ENCODE assay signal across 1 cellular context in the genomic region with DNA sequence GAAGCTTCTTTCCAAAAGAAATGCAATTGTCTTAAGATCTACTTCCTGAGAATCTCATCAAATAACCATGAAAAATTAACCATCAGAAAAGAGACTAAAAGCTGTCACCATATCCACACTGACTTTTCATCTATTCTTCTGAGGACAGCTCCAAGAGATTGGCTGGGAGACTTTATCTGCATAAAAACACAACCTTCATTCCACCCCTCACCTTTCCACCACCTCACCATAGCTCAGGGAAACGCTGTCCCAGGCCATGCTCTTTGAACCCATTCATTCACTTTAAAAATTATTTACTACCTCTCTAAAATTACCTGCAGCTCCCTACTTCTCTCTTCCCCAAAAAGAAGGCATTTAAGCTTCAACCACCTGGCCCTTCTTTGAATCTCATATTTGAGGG.
TF ChIP-seq lines count a peak whose summit lies in the region.

No MANE protein-coding gene starts in this region.

TF ChIP-seq in GM23338, 12 proteins besides CTCF, POLR2A, EP300 and RAD21:
- TF ChIP-seq CREB1 (CRISPR knock-in tag; IDR thresholded peaks at IDR 0.05; ENCODE audit: low read depth) = no peak
- TF ChIP-seq, protein P1, sequence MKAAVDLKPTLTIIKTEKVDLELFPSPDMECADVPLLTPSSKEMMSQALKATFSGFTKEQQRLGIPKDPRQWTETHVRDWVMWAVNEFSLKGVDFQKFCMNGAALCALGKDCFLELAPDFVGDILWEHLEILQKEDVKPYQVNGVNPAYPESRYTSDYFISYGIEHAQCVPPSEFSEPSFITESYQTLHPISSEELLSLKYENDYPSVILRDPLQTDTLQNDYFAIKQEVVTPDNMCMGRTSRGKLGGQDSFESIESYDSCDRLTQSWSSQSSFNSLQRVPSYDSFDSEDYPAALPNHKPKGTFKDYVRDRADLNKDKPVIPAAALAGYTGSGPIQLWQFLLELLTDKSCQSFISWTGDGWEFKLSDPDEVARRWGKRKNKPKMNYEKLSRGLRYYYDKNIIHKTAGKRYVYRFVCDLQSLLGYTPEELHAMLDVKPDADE (IDR thresholded peaks at IDR 0.05) = no peak
- no peak for TF ChIP-seq EZH2 (IDR thresholded peaks at IDR 0.05; ENCODE audit: low read depth, unreplicated experiment)
- TF ChIP-seq, protein P2, sequence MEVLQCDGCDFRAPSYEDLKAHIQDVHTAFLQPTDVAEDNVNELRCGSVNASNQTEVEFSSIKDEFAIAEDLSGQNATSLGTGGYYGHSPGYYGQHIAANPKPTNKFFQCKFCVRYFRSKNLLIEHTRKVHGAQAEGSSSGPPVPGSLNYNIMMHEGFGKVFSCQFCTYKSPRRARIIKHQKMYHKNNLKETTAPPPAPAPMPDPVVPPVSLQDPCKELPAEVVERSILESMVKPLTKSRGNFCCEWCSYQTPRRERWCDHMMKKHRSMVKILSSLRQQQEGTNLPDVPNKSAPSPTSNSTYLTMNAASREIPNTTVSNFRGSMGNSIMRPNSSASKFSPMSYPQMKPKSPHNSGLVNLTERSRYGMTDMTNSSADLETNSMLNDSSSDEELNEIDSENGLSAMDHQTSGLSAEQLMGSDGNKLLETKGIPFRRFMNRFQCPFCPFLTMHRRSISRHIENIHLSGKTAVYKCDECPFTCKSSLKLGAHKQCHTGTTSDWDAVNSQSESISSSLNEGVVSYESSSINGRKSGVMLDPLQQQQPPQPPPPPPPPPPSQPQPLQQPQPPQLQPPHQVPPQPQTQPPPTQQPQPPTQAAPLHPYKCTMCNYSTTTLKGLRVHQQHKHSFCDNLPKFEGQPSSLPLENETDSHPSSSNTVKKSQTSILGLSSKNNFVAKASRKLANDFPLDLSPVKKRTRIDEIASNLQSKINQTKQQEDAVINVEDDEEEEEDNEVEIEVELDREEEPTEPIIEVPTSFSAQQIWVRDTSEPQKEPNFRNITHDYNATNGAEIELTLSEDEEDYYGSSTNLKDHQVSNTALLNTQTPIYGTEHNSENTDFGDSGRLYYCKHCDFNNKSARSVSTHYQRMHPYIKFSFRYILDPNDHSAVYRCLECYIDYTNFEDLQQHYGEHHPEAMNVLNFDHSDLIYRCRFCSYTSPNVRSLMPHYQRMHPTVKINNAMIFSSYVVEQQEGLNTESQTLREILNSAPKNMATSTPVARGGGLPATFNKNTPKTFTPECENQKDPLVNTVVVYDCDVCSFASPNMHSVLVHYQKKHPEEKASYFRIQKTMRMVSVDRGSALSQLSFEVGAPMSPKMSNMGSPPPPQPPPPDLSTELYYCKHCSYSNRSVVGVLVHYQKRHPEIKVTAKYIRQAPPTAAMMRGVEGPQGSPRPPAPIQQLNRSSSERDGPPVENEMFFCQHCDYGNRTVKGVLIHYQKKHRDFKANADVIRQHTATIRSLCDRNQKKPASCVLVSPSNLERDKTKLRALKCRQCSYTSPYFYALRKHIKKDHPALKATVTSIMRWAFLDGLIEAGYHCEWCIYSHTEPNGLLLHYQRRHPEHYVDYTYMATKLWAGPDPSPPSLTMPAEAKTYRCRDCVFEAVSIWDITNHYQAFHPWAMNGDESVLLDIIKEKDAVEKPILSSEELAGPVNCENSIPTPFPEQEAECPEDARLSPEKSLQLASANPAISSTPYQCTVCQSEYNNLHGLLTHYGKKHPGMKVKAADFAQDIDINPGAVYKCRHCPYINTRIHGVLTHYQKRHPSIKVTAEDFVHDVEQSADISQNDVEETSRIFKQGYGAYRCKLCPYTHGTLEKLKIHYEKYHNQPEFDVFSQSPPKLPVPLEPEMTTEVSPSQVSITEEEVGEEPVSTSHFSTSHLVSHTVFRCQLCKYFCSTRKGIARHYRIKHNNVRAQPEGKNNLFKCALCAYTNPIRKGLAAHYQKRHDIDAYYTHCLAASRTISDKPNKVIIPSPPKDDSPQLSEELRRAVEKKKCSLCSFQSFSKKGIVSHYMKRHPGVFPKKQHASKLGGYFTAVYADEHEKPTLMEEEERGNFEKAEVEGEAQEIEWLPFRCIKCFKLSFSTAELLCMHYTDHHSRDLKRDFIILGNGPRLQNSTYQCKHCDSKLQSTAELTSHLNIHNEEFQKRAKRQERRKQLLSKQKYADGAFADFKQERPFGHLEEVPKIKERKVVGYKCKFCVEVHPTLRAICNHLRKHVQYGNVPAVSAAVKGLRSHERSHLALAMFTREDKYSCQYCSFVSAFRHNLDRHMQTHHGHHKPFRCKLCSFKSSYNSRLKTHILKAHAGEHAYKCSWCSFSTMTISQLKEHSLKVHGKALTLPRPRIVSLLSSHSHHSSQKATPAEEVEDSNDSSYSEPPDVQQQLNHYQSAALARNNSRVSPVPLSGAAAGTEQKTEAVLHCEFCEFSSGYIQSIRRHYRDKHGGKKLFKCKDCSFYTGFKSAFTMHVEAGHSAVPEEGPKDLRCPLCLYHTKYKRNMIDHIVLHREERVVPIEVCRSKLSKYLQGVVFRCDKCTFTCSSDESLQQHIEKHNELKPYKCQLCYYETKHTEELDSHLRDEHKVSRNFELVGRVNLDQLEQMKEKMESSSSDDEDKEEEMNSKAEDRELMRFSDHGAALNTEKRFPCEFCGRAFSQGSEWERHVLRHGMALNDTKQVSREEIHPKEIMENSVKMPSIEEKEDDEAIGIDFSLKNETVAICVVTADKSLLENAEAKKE (CRISPR knock-in tag; IDR thresholded peaks at IDR 0.05) = no peak
- TF ChIP-seq NANOG (IDR thresholded peaks at IDR 0.05; ENCODE audit: borderline replicate concordance) = no peak
- TF ChIP-seq JUNB (IDR thresholded peaks at IDR 0.05; ENCODE audit: unreplicated experiment) = no peak
- TF ChIP-seq STAT1 (IDR thresholded peaks at IDR 0.05; ENCODE audit: unreplicated experiment) = no peak
- TF ChIP-seq EZH2phosphoT487 (IDR thresholded peaks at IDR 0.05; ENCODE audit: unreplicated experiment) = no peak
- no peak for TF ChIP-seq POLR2AphosphoS5 (IDR thresholded peaks at IDR 0.05; ENCODE audit: low read depth)
